Comparison of ENCODE assay signal across 38 cellular contexts in the genomic region with DNA sequence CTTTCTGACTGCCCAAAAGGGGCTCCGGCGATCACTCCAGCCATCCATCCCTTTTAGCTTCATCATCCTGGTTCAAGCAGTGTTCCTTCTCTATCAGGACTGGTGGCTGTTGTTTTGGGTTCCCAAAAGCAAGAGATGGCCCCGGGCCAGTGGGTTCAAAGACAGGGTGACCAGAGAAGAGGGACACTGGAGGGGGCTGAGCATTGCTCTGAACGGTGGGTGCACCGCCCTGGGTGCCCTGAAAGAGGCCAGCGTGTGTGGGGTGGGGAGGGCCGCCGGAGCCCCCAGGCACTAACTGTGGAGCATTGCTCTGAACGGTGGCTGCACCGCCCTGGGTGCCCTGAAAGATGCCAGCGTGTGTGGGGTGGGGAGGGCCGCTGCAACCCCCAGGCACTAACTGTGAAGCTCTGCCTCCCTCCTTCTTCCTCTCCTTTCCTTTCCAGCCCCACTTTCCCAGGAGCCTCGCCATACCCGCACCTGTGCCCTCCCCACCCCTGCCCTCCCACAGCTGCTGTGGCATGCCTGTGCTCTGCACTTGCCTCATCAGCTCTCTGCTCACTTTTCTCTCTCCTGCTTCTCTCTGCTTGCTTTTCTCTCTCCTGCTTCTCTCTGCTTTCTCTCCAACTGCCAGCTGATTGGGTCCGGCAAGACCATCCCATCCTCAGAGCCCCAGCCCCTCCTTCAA. TPM values are rescaled to one million over a fixed set of nuclear protein-coding genes. Genes with fewer than 3 reads are reported as not detected.
"Had no signal": no experiment of that assay in that cellular context is flagged by ENCODE, and none has a peak within 500 bp of the region (broad histone marks: within the 10 kb centered on the region; RNA-seq: fewer than 3 reads in every experiment).

No MANE protein-coding gene starts in this region.

- H3K9me3 Mint-ChIP-seq: activated CD4-positive, alpha-beta memory T cell treated with anti-CD3 and anti-CD28 coated beads for 36 hours; activated T-cell treated with anti-CD3 and anti-CD28 coated beads, Interleukin-2, amount 50 U/mL, for 24 hours; activated T-helper 17 cell treated with anti-CD3 and anti-CD28 coated beads, Interleukin-2, amount 50 U/mL, for 72 hours; central memory CD8-positive, alpha-beta T cell; natural killer cell treated with Interleukin-12 subunit alpha and Interleukin-12 subunit beta and Interleukin-15 and Interleukin-18, amount 100 ng/mL, for 72 hours; T-helper 1 cell treated with Interleukin-12 subunit alpha and Interleukin-12 subunit beta and Interleukin-4 antibody, amounts not matched to agents 30 μg/mL and 1 μg/mL, for 36 hours had no signal

- H3K27ac Mint-ChIP-seq: activated CD4-positive, alpha-beta memory T cell treated with anti-CD3 and anti-CD28 coated beads for 36 hours; activated T-cell treated with anti-CD3 and anti-CD28 coated beads, Interleukin-2, amount 50 U/mL, for 24 hours; activated T-helper 17 cell treated with anti-CD3 and anti-CD28 coated beads, Interleukin-2, amount 50 U/mL, for 72 hours; natural killer cell treated with Interleukin-12 subunit alpha and Interleukin-12 subunit beta and Interleukin-15 and Interleukin-18, amount 100 ng/mL, for 72 hours; stimulated activated memory B cell treated with anti-CD40 and anti-IgM and Interleukin-4, amounts not matched to agents 10 μg/mL and 1 μg/mL and 100 μg/mL, for 72 hours; T-helper 1 cell treated with Interleukin-12 subunit alpha and Interleukin-12 subunit beta and Interleukin-4 antibody, amounts not matched to agents 30 μg/mL and 1 μg/mL, for 36 hours had no signal

- DNase-seq: activated CD4-positive, alpha-beta memory T cell treated with anti-CD3 and anti-CD28 coated beads for 36 hours; activated CD4-positive, alpha-beta T cell treated with anti-CD3 and anti-CD28 coated beads for 4 hours; activated CD8-positive, alpha-beta memory T cell treated with anti-CD3 and anti-CD28 coated beads, Interleukin-2, amount 50 U/mL, for 48 hours; activated gamma-delta T cell treated with Interleukin-2 at 50 U/mL for 16 hours; activated naive CD4-positive, alpha-beta T cell treated with anti-CD3 and anti-CD28 coated beads, Interleukin-2, amount 50 U/mL, for 16 hours; activated T-cell treated with anti-CD3 and anti-CD28 coated beads, Interleukin-2, amount 50 U/mL, for 24 hours; amniotic stem cell; dermis blood vessel endothelial cell; effector CD4-positive, alpha-beta T cell; esophagus squamous epithelium; foreskin melanocyte; hippocampal formation; mesendoderm; mucosa of descending colon; SK-N-SH; stimulated activated CD4-positive, alpha-beta T cell treated with anti-CD3 and anti-CD28 coated beads, Interleukin-1b, Interleukin-23, amount 100 ng/mL, for 48 hours; stimulated activated CD4-positive, alpha-beta T cell treated with anti-CD3 and anti-CD28 coated beads, Interleukin-4, amount 100 ng/mL, for 4 hours; stimulated activated CD8-positive, alpha-beta memory T cell treated with anti-CD3 and anti-CD28 coated beads, Interleukin-4, amount 100 ng/mL, for 48 hours; SW 1271; T-helper 9 cell; tibial artery had no signal

- H3K4me3 Mint-ChIP-seq: activated CD4-positive, alpha-beta memory T cell treated with anti-CD3 and anti-CD28 coated beads for 36 hours; activated T-cell treated with anti-CD3 and anti-CD28 coated beads, Interleukin-2, amount 50 U/mL, for 24 hours; activated T-helper 17 cell treated with anti-CD3 and anti-CD28 coated beads, Interleukin-2, amount 50 U/mL, for 72 hours; central memory CD8-positive, alpha-beta T cell; natural killer cell treated with Interleukin-12 subunit alpha and Interleukin-12 subunit beta and Interleukin-15 and Interleukin-18, amount 100 ng/mL, for 72 hours; stimulated activated memory B cell treated with anti-CD40 and anti-IgM and Interleukin-4, amounts not matched to agents 10 μg/mL and 1 μg/mL and 100 μg/mL, for 72 hours; T-helper 1 cell treated with Interleukin-12 subunit alpha and Interleukin-12 subunit beta and Interleukin-4 antibody, amounts not matched to agents 30 μg/mL and 1 μg/mL, for 36 hours had no signal

- ATAC-seq: activated T-helper 17 cell treated with anti-CD3 and anti-CD28 coated beads, Interleukin-2, amount 50 U/mL, for 72 hours; mucosa of descending colon; natural killer cell treated with Interleukin-12 subunit alpha and Interleukin-12 subunit beta and Interleukin-15 and Interleukin-18, amount 100 ng/mL, for 72 hours; pancreas; stimulated activated memory B cell treated with anti-CD40 and anti-IgM and Interleukin-4, amounts not matched to agents 10 μg/mL and 1 μg/mL and 100 μg/mL, for 72 hours had no signal

- H3K27me3 Mint-ChIP-seq: activated CD4-positive, alpha-beta memory T cell treated with anti-CD3 and anti-CD28 coated beads for 36 hours; activated T-cell treated with anti-CD3 and anti-CD28 coated beads, Interleukin-2, amount 50 U/mL, for 24 hours; activated T-helper 17 cell treated with anti-CD3 and anti-CD28 coated beads, Interleukin-2, amount 50 U/mL, for 72 hours; central memory CD8-positive, alpha-beta T cell; natural killer cell treated with Interleukin-12 subunit alpha and Interleukin-12 subunit beta and Interleukin-15 and Interleukin-18, amount 100 ng/mL, for 72 hours; stimulated activated memory B cell treated with anti-CD40 and anti-IgM and Interleukin-4, amounts not matched to agents 10 μg/mL and 1 μg/mL and 100 μg/mL, for 72 hours had no signal

- H3K36me3 Mint-ChIP-seq: activated CD4-positive, alpha-beta memory T cell treated with anti-CD3 and anti-CD28 coated beads for 36 hours; natural killer cell treated with Interleukin-12 subunit alpha and Interleukin-12 subunit beta and Interleukin-15 and Interleukin-18, amount 100 ng/mL, for 72 hours had no signal

- H3K4me1 Mint-ChIP-seq: activated T-helper 17 cell treated with anti-CD3 and anti-CD28 coated beads, Interleukin-2, amount 50 U/mL, for 72 hours; central memory CD8-positive, alpha-beta T cell; stimulated activated memory B cell treated with anti-CD40 and anti-IgM and Interleukin-4, amounts not matched to agents 10 μg/mL and 1 μg/mL and 100 μg/mL, for 72 hours had no signal

RNA-seq across cellular contexts. Expression of a gene that starts 37.4 kb away (rescaled TPM):
- total RNA-seq: activated CD4-positive, alpha-beta memory T cell treated with anti-CD3 and anti-CD28 coated beads for 36 hours; activated CD8-positive, alpha-beta memory T cell treated with anti-CD3 and anti-CD28 coated beads for 36 hours; activated T-helper 17 cell treated with anti-CD3 and anti-CD28 coated beads, Interleukin-2, amount 50 U/mL, for 72 hours; astrocyte; breast epithelium; dermis blood vessel endothelial cell; esophagus squamous epithelium; kidney epithelial cell; lung; mucosa of descending colon; myocyte; natural killer cell treated with Interleukin-12 subunit alpha and Interleukin-12 subunit beta and Interleukin-15 and Interleukin-18, amount 100 ng/mL, for 72 hours; pancreas; pulmonary artery endothelial cell; right atrium auricular region; smooth muscle cell; suprapubic skin; ureter had no signal

RNA-seq across cellular contexts. Expression of a gene that starts 46.1 kb away (rescaled TPM):
- total RNA-seq: activated CD4-positive, alpha-beta memory T cell treated with anti-CD3 and anti-CD28 coated beads for 36 hours; activated CD8-positive, alpha-beta memory T cell treated with anti-CD3 and anti-CD28 coated beads for 36 hours; activated T-helper 17 cell treated with anti-CD3 and anti-CD28 coated beads, Interleukin-2, amount 50 U/mL, for 72 hours; astrocyte; breast epithelium; dermis blood vessel endothelial cell; lung; mucosa of descending colon; myocyte; natural killer cell treated with Interleukin-12 subunit alpha and Interleukin-12 subunit beta and Interleukin-15 and Interleukin-18, amount 100 ng/mL, for 72 hours; pancreas; pulmonary artery endothelial cell; right atrium auricular region; smooth muscle cell; ureter had no signal
